8 cellular contexts compared by ENCODE assay signal in the genomic region with DNA sequence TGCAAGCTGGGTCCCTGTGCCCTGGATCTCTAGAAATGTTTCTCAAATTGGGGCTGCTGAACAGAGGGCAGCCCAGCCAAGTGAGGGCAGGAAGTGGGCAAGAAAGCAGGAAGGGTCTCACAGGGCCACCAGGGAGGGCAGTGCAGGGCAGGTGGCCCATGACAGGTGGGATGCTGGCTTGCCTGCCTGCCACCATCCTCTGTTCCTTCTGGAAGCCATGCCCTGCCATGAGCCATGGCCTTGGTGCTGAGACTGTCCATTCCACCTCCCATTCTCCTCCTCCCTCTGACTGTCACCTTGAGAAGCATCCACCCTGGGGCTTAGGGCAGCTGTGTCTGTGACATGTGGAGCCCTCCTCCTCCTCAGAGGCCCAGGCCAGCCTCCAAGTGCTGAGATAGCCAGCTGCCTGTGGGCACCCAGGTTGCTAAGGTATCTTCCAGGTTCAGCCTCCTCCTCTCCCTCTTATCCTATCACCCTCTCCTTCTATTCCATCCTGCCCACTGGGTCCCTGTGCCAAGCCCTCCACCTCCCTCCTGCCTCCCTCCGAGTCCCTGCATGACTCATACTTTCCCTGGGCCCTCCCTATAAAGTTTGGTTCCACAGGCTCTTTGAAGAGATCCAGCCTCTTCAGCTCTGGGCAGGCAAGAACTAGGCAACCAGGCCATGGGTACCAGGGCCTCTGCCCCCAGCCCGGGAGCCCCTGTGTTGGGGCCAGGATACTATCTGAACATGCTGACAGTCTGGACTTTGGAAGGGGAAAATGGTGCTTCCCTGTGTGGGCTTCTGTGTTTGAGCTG. TPM values are rescaled to one million over a fixed set of nuclear protein-coding genes. Genes with fewer than 3 reads are reported as not detected.
A peak's percentile ranks its signal among the peaks of the same experiment; 100 is the strongest.
DNase-seq lines count a peak whose midpoint lies in the region; ATAC-seq, FAIRE-seq and TF ChIP-seq lines count a peak whose summit lies in the region.

No MANE protein-coding gene starts in this region.

- H3K27ac ChIP-seq in endothelial cell of umbilical vein (ENCODE audit: insufficient read depth, low read depth, low read length): no peak overlapping the region
- no peak overlapping the region for H3K27ac ChIP-seq in neuronal stem cell (replicated peaks; ENCODE audit: low read length)

- DNase-seq in HFFc6 (peak; percentile 67), endothelial cell of umbilical vein (ENCODE audit: low read depth, low spot score) (peak; percentile 32), neuronal stem cell (ENCODE audit: low spot score) (no peak), NCI-H2171 (lab: John Stamatoyannopoulos, UW) (no peak)
- DNase-seq in activated CD4-positive, alpha-beta T cell treated with anti-CD3 and anti-CD28 coated beads for 36 hours: peak; percentile 66

- no peak overlapping the region for H3K18ac ChIP-seq in neuronal stem cell (ENCODE audit: low read length)

- no peak overlapping the region for H2BK120ac ChIP-seq in neuronal stem cell (ENCODE audit: low read depth, low read length)

- H3K14ac ChIP-seq in neuronal stem cell (ENCODE audit: low read length): peak overlapping the region; percentile 6

- TF ChIP-seq POLR2A in endothelial cell of umbilical vein (IDR thresholded peaks at IDR 0.05; ENCODE audit: low read depth, low read length): no peak

- H4K91ac ChIP-seq in neuronal stem cell (ENCODE audit: low read depth, low read length, poor library complexity): no peak overlapping the region

- no peak overlapping the region for H2BK5ac ChIP-seq in neuronal stem cell (ENCODE audit: low read length)

- no peak for FAIRE-seq in endothelial cell of umbilical vein (lab: Jason Lieb, UNC)

- H3K36me3 ChIP-seq in endothelial cell of umbilical vein (ENCODE audit: control insufficient read depth in 2 of 2, extremely low read depth in 1 of 2, insufficient read depth in 2 of 2, low read length in 2 of 2) (no peaks in the 10 kb centered on the region), neuronal stem cell (replicated peaks in 1 of 2; ENCODE audit: control insufficient read depth in 2 of 2, insufficient read depth in 2 of 2, low read length in 2 of 2) (no peaks in the 10 kb centered on the region)

- peak overlapping the region; percentile 85 for H3K4me3 Mint-ChIP-seq in HFFc6
- H3K4me3 Mint-ChIP-seq in activated CD4-positive, alpha-beta T cell treated with anti-CD3 and anti-CD28 coated beads for 36 hours: peak overlapping the region; percentile 92

- TF ChIP-seq CTCF in HFFc6 (IDR thresholded peaks at IDR 0.05) (no peak), endothelial cell of umbilical vein (IDR thresholded peaks at IDR 0.05; ENCODE audit: extremely low read depth in 1 of 2, insufficient read depth in 1 of 2, low read depth in 1 of 2, low read length in 2 of 2) (no peak)

- POLR2A ChIA-PET in activated CD4-positive, alpha-beta T cell treated with anti-CD3 and anti-CD28 coated beads for 36 hours (lab: Charles Lee): interaction anchor here (0.5 to 1.9 kb wide), 6 partner anchors 9 to 45 kb away, joined by 3 to 12 read pairs (median 4); no protein-coding TSS in a partner anchor
- POLR2A ChIA-PET in endothelial cell of umbilical vein (lab: Charles Lee): no interaction called here

- H3K4me2 ChIP-seq in endothelial cell of umbilical vein (ENCODE audit: insufficient read depth, low read length) (no peak overlapping the region), neuronal stem cell (ENCODE audit: insufficient read depth, low read length, poor library complexity, severe bottlenecking) (no peak overlapping the region)

- H3K79me2 ChIP-seq in endothelial cell of umbilical vein (ENCODE audit: control insufficient read depth, insufficient read depth, low read length): no peaks in the 10 kb centered on the region

- no peaks in the 10 kb centered on the region for H3K36me3 Mint-ChIP-seq in HFFc6 (ENCODE audit: low read depth)
- H3K36me3 Mint-ChIP-seq in activated CD4-positive, alpha-beta T cell treated with anti-CD3 and anti-CD28 coated beads for 36 hours (ENCODE audit: low read depth): peaks cover 43% of the 10 kb centered on the region

- H3K9me1 ChIP-seq in endothelial cell of umbilical vein (replicated peaks; ENCODE audit: control insufficient read depth, extremely low read depth, insufficient read depth, low read length): no peaks in the 10 kb centered on the region

- H2BK15ac ChIP-seq in neuronal stem cell (ENCODE audit: low read length): no peak overlapping the region

- ATAC-seq in activated CD4-positive, alpha-beta T cell treated with anti-CD3 and anti-CD28 coated beads for 36 hours: no peak
- ATAC-seq in GM21390 (IDR thresholded peaks at IDR 0.05; ENCODE audit: unreplicated experiment) (no peak), GM21381 (IDR thresholded peaks at IDR 0.05; ENCODE audit: unreplicated experiment) (no peak), GM19455 (IDR thresholded peaks at IDR 0.05; ENCODE audit: unreplicated experiment) (no peak)

- no peaks in the 10 kb centered on the region for H4K20me1 ChIP-seq in endothelial cell of umbilical vein (replicated peaks; ENCODE audit: control insufficient read depth, extremely low read depth, insufficient read depth, low read length)

- BruUV-seq in endothelial cell of umbilical vein (replicated peaks; lab: Mats Ljungman, UMichigan): no TSS peak

- no peaks in the 10 kb centered on the region for H3K27me3 ChIP-seq in endothelial cell of umbilical vein (ENCODE audit: control insufficient read depth in 2 of 2, insufficient read depth in 2 of 2, low read length in 2 of 2)
- peaks cover 0 to 59% (median 18%) of the 10 kb centered on the region in 3 experiments for H3K27me3 ChIP-seq in neuronal stem cell (ENCODE audit: control insufficient read depth in 3 of 3, insufficient read depth in 3 of 3, low read depth in 1 of 3, low read length in 3 of 3)

- H4K8ac ChIP-seq in neuronal stem cell (ENCODE audit: low read depth, low read length): no peak overlapping the region

- H3K4ac ChIP-seq in neuronal stem cell (ENCODE audit: low read length): no peak overlapping the region

- CTCF ChIA-PET in activated CD4-positive, alpha-beta T cell treated with anti-CD3 and anti-CD28 coated beads for 36 hours (lab: Charles Lee): interaction anchor here (0.6 to 7.7 kb wide), 14 partner anchors 15 to 124 kb away, joined by 3 to 54 read pairs (median 5); no protein-coding TSS in a partner anchor
- CTCF ChIA-PET in endothelial cell of umbilical vein (lab: Charles Lee): interaction anchor here (1.0 to 3.8 kb wide), 8 partner anchors 23 to 124 kb away, joined by 5 to 19 read pairs (median 10); no protein-coding TSS in a partner anchor

- H2AFZ ChIP-seq in endothelial cell of umbilical vein (ENCODE audit: low read depth, low read length): no peak overlapping the region
- no peak overlapping the region for H2AFZ ChIP-seq in neuronal stem cell (ENCODE audit: low read length)

- intact Hi-C loops in activated CD4-positive, alpha-beta T cell treated with anti-CD3 and anti-CD28 coated beads for 36 hours (cut with DNase I, micrococcal nuclease): loop anchor here in 1 of 2 experiments (2.0 to 10.0 kb wide), 6 partner anchors 117 to 523 kb away; partner anchors contain the start of genes ANAPC16, ASCC1 and SLC29A3
- intact Hi-C loops in endothelial cell of umbilical vein (cut with micrococcal nuclease): loop anchor here (2.0 kb wide), 2 partner anchors 45 to 77 kb away; no protein-coding TSS in a partner anchor

- peak overlapping the region; percentile 69 for H2AK5ac ChIP-seq in neuronal stem cell (ENCODE audit: low read depth, low read length)

- no peak overlapping the region for H2BK12ac ChIP-seq in neuronal stem cell (ENCODE audit: low read length)

- no CpG with 5 or more reads among the region's 2 CpGs for WGBS in neuronal stem cell (ENCODE audit: extremely low coverage in 2 of 2, insufficient read length in 2 of 2, insufficient replicate concordance in 1 of 2), 2 donors

- dilution Hi-C loops in endothelial cell of umbilical vein (cut with MboI; ENCODE audit: extremely low pct_ligation_motif_present, low sequenced_read_pairs): no loop called here

- no peaks in the 10 kb centered on the region for H3K9me3 ChIP-seq in endothelial cell of umbilical vein (replicated peaks; ENCODE audit: control insufficient read depth, insufficient read depth, low read length)
- no peaks in the 10 kb centered on the region for H3K9me3 ChIP-seq in neuronal stem cell (replicated peaks in 1 of 2; ENCODE audit: control insufficient read depth in 2 of 2, insufficient read depth in 1 of 2, low read depth in 1 of 2, low read length in 2 of 2)

- peak overlapping the region; percentile 5 for H3K23ac ChIP-seq in neuronal stem cell (ENCODE audit: low read depth, low read length, poor library complexity)

- H3K9ac ChIP-seq in endothelial cell of umbilical vein (replicated peaks; ENCODE audit: extremely low read depth, insufficient read depth, low read length) (no peak overlapping the region), neuronal stem cell (ENCODE audit: low read depth, low read length, poor library complexity) (no peak overlapping the region)

- peak overlapping the region; percentile 58 for H3K27ac Mint-ChIP-seq in HFFc6
- peak overlapping the region; percentile 97 for H3K27ac Mint-ChIP-seq in activated CD4-positive, alpha-beta T cell treated with anti-CD3 and anti-CD28 coated beads for 36 hours

- H3K9me3 Mint-ChIP-seq in HFFc6: no peaks in the 10 kb centered on the region
- no peaks in the 10 kb centered on the region for H3K9me3 Mint-ChIP-seq in activated CD4-positive, alpha-beta T cell treated with anti-CD3 and anti-CD28 coated beads for 36 hours (ENCODE audit: low read depth)

- H3K4me1 ChIP-seq in endothelial cell of umbilical vein (ENCODE audit: control insufficient read depth, extremely low read depth, insufficient read depth, low read length) (peaks cover 36% of the 10 kb centered on the region), neuronal stem cell (ENCODE audit: control insufficient read depth in 2 of 2, insufficient read depth in 1 of 2, low read depth in 1 of 2, low read length in 2 of 2) (peaks cover 4 to 8% of the 10 kb centered on the region in 2 donors)

- no peak overlapping the region for H3K4me3 ChIP-seq in endothelial cell of umbilical vein (replicated peaks in 1 of 3; ENCODE audit: insufficient read depth in 1 of 3, low read depth in 1 of 3, low read length in 3 of 3)
- no peak overlapping the region for H3K4me3 ChIP-seq in neuronal stem cell (ENCODE audit: low read length in 2 of 2)

- H3K27me3 Mint-ChIP-seq in HFFc6 (ENCODE audit: insufficient read depth): peaks cover 7% of the 10 kb centered on the region
- H3K27me3 Mint-ChIP-seq in activated CD4-positive, alpha-beta T cell treated with anti-CD3 and anti-CD28 coated beads for 36 hours: no peaks in the 10 kb centered on the region

- H3K4me1 Mint-ChIP-seq in HFFc6 (ENCODE audit: low read depth): peaks cover 72% of the 10 kb centered on the region
- H3K4me1 Mint-ChIP-seq in activated CD4-positive, alpha-beta T cell treated with anti-CD3 and anti-CD28 coated beads for 36 hours: peaks cover 72% of the 10 kb centered on the region

- no peaks in the 10 kb centered on the region for H3K79me1 ChIP-seq in neuronal stem cell (ENCODE audit: low read depth, low read length)

RNA-seq across cellular contexts. Expression of gene VSIR, which starts 1.3 kb away (rescaled TPM):
- 10 to 100 TPM; 24.3 to 36.2 (median 29.0) TPM for total RNA-seq in HFFc6 (2021; fragmentation: NEBNext Ultra II Directional; extraction: Animal tissue kit (Norgen Biotek cat#: 25700))
- 100 to 1,000 TPM in 1 of 2 experiments, 10 to 100 TPM in 1; 78.2 to 104 TPM for total RNA-seq in activated CD4-positive, alpha-beta T cell treated with anti-CD3 and anti-CD28 coated beads for 36 hours
- total RNA-seq in endothelial cell of umbilical vein: 4.9 and 5.1 TPM in 2 replicates
- 6.3 and 8.0 TPM in 2 replicates for polyA plus RNA-seq in endothelial cell of umbilical vein
- 4.9 and 5.5 TPM in 2 replicates for polyA plus RNA-seq in endothelial cell of umbilical vein (2011; cell fraction: cytosol; rRNA removed)
- polyA plus RNA-seq in endothelial cell of umbilical vein (2011; cell fraction: nucleus; rRNA removed): 3.7 and 5.2 TPM in 2 replicates
- 5.5 and 6.3 TPM in 2 replicates for polyA plus RNA-seq in endothelial cell of umbilical vein (2012)
- polyA minus RNA-seq in endothelial cell of umbilical vein: 3.4 and 4.7 TPM in 2 replicates
- polyA minus RNA-seq in endothelial cell of umbilical vein (2011; cell fraction: cytosol; rRNA and poly(A)+ RNA removed): 4.0 TPM
- polyA minus RNA-seq in endothelial cell of umbilical vein (2011; cell fraction: nucleus; rRNA and poly(A)+ RNA removed): 4.3 and 5.4 TPM in 2 replicates
- polyA plus RNA-seq in neuronal stem cell (2013, experiment 1 of 2): 0.29 TPM
- polyA plus RNA-seq in neuronal stem cell (2013, experiment 2 of 2): 0.48 TPM

RNA-seq across cellular contexts. Expression of gene C10orf105, which starts 52.4 kb away (rescaled TPM):
- total RNA-seq in HFFc6 (2021; fragmentation: NEBNext Ultra II Directional; extraction: Animal tissue kit (Norgen Biotek cat#: 25700)): not detected
- under 1 TPM; 0.34 to 0.40 TPM for total RNA-seq in activated CD4-positive, alpha-beta T cell treated with anti-CD3 and anti-CD28 coated beads for 36 hours
- total RNA-seq in endothelial cell of umbilical vein: not detected in 2 replicates
- not detected in 2 replicates for polyA plus RNA-seq in endothelial cell of umbilical vein
- polyA plus RNA-seq in endothelial cell of umbilical vein (2011; cell fraction: cytosol; rRNA removed): not detected in 2 replicates
- polyA plus RNA-seq in endothelial cell of umbilical vein (2011; cell fraction: nucleus; rRNA removed): not detected in 2 replicates
- polyA plus RNA-seq in endothelial cell of umbilical vein (2012): not detected in 2 replicates
- not detected in 2 replicates for polyA minus RNA-seq in endothelial cell of umbilical vein
- not detected for polyA minus RNA-seq in endothelial cell of umbilical vein (2011; cell fraction: cytosol; rRNA and poly(A)+ RNA removed)
- not detected in 2 replicates for polyA minus RNA-seq in endothelial cell of umbilical vein (2011; cell fraction: nucleus; rRNA and poly(A)+ RNA removed)
- 1.4 TPM for polyA plus RNA-seq in neuronal stem cell (2013, experiment 1 of 2)
- polyA plus RNA-seq in neuronal stem cell (2013, experiment 2 of 2): 1.3 TPM

Comparison
In these comparisons a context has a peak if more than half of its experiments do, and no peak if none do; other contexts are left out.
1. DNase-seq: peak in HFFc6 (single experiment), activated CD4-positive, alpha-beta T cell treated with anti-CD3 and anti-CD28 coated beads for 36 hours (single experiment) and endothelial cell of umbilical vein (single experiment); none in neuronal stem cell (single experiment) and NCI-H2171 (single experiment).